24 cellular contexts compared by ENCODE assay signal in genomic region chr10:102038410-102038809, GRCh38. TPM values are rescaled to one million over a fixed set of nuclear protein-coding genes. Genes with fewer than 3 reads are reported as not detected.
DNase-seq lines count a peak whose midpoint lies in the region; ATAC-seq, FAIRE-seq and TF ChIP-seq lines count a peak whose summit lies in the region.
"Had no signal": no experiment of that assay in that cellular context is flagged by ENCODE, and none has a peak within 500 bp of the region (broad histone marks: within the 10 kb centered on the region; RNA-seq: fewer than 3 reads in every experiment).

No MANE protein-coding gene starts in this region.

- no peak for FAIRE-seq in HepG2 (lab: Jason Lieb, UNC)
- FAIRE-seq: A204.1, D721Med, G401.6, GM12891, GM18507 had no signal

- H3K4me2 ChIP-seq in HepG2 (ENCODE audit: low read depth, low read length) = no peak overlapping the region
- H3K4me2 ChIP-seq: BLaER1 treated with 17β-estradiol and CSF1 and Interleukin-3, amounts not matched to agents 10 nM and 100 nM had no signal

- peaks cover 23% of the 10 kb centered on the region for H3K79me2 ChIP-seq in HepG2 (ENCODE audit: insufficient read depth, low read length)

- H3K9me3 ChIP-seq in HepG2 (ENCODE audit: low read length) = no peaks in the 10 kb centered on the region
- H3K9me3 ChIP-seq in right lobe of liver = no peaks in the 10 kb centered on the region
- H3K9me3 ChIP-seq in gastrocnemius medialis = no peaks in the 10 kb centered on the region
- H3K9me3 ChIP-seq: Caco-2 had no signal

- H3K27ac ChIP-seq in HepG2 (ENCODE audit: extremely low read length, insufficient read depth, low read length) (no peak overlapping the region), right lobe of liver (no peak overlapping the region), gastrocnemius medialis (peak overlapping the region in 2 of 4 donors; percentile 24 to 55)
- H3K27ac ChIP-seq: BLaER1 treated with 17β-estradiol and CSF1 and Interleukin-3, amounts not matched to agents 10 nM and 100 nM; C4-2B had no signal

- peak overlapping the region; percentile 36 to 66 for H3K27ac Mint-ChIP-seq in effector memory CD8-positive, alpha-beta T cell
- H3K27ac Mint-ChIP-seq: B cell; CD4-positive, alpha-beta T cell; CD8-positive, alpha-beta T cell had no signal

- peaks cover 37% of the 10 kb centered on the region for H3K36me3 Mint-ChIP-seq in effector memory CD8-positive, alpha-beta T cell (ENCODE audit: insufficient read depth)

- H3K4me1 Mint-ChIP-seq in effector memory CD8-positive, alpha-beta T cell (ENCODE audit: low read depth in 2 of 2) = peaks cover 11 to 16% of the 10 kb centered on the region in 2 donors

- H3K36me3 ChIP-seq in HepG2 (replicated peaks in 1 of 2; ENCODE audit: control insufficient read depth in 1 of 2, insufficient read depth in 2 of 2, low read length in 2 of 2) (peaks cover 2 to 28% of the 10 kb centered on the region in 2 experiments; a peak in 4 of 5 replicates), right lobe of liver (peaks cover 0 to 12% (median 3%) of the 10 kb centered on the region in 4 donors), gastrocnemius medialis (peaks cover 0 to under 1% of the 10 kb centered on the region in 2 donors)

- ATAC-seq in HepG2 (no peak), right lobe of liver (no peak), gastrocnemius medialis (peak; percentile 56 to 66)
- ATAC-seq in effector memory CD8-positive, alpha-beta T cell (replicated peaks) = no peak
- ATAC-seq: CD8-positive, alpha-beta T cell had no signal

- no peaks in the 10 kb centered on the region for H3K27me3 Mint-ChIP-seq in effector memory CD8-positive, alpha-beta T cell
- H3K27me3 Mint-ChIP-seq: B cell; CD4-positive, alpha-beta T cell had no signal

- no peak overlapping the region for H3K9ac ChIP-seq in HepG2 (ENCODE audit: insufficient read depth, low read depth, low read length)
- H3K9ac ChIP-seq: BLaER1 treated with 17β-estradiol and CSF1 and Interleukin-3, amounts not matched to agents 10 nM and 100 nM had no signal

- TF ChIP-seq CTCF in HepG2 (CRISPR knock-in tag; IDR thresholded peaks at IDR 0.05) (no peak), right lobe of liver (IDR thresholded peaks at IDR 0.05) (no peak), gastrocnemius medialis (IDR thresholded peaks at IDR 0.05 in 4 of 5, conservative IDR thresholded peaks at IDR 0.05 in 1 of 5) (no peak)

- H3K9me3 Mint-ChIP-seq in effector memory CD8-positive, alpha-beta T cell = no peaks in the 10 kb centered on the region
- H3K9me3 Mint-ChIP-seq: CD4-positive, alpha-beta T cell; CD8-positive, alpha-beta T cell had no signal

- intact Hi-C loops in HepG2 (cut with micrococcal nuclease; ENCODE audit: unreplicated experiment) (no loop called here), right lobe of liver (cut with DNase I) (no loop called here), gastrocnemius medialis (cut with DNase I; ENCODE audit: low total_unique reads) (no loop called here)

- no peak overlapping the region for H2AFZ ChIP-seq in HepG2 (ENCODE audit: low read length)

- no peak for DNase-seq in HepG2 (ENCODE audit: low spot score)
- no peak for DNase-seq in right lobe of liver
- no peak for DNase-seq in effector memory CD8-positive, alpha-beta T cell
- DNase-seq in myocyte (ENCODE audit: low read depth) = peak; percentile 18
- DNase-seq in gastrocnemius medialis = no peak
- no peak for DNase-seq in NOMO-1 treated with dmso at 0.1 percent for 144 hours (lab: John Stamatoyannopoulos, UW; ENCODE audit: unreplicated experiment)
- DNase-seq in activated CD4-positive, alpha-beta T cell treated with anti-CD3 and anti-CD28 coated beads, Interleukin-2, amount 50 U/mL, for 4 hours = no peak
- DNase-seq in AML-193 (lab: John Stamatoyannopoulos, UW) = no peak
- DNase-seq: 8988T; ACHN; Caco-2; Calu3; CD4-positive, alpha-beta T cell; CD8-positive, alpha-beta T cell; DMS79 treated with DMSO at 0.1 percent for 48 hours; GF-D8 had no signal

- BruUV-seq in HepG2 (replicated peaks; lab: Mats Ljungman, UMichigan) = TSS peak; percentile 36

- no peak for TF ChIP-seq RAD21 in HepG2 (CRISPR knock-in tag; IDR thresholded peaks at IDR 0.05)

- CTCF ChIA-PET in HepG2 (lab: Yijun Ruan, JAX; ENCODE audit: low intra/inter-chr PET ratio, low total read pairs) = no interaction called here

- H3K4me3 ChIP-seq in HepG2 (replicated peaks in 1 of 3; ENCODE audit: insufficient read depth in 1 of 3, low read depth in 2 of 3, low read length in 3 of 3) (no peak overlapping the region), right lobe of liver (no peak overlapping the region), gastrocnemius medialis (no peak overlapping the region)
- H3K4me3 ChIP-seq: BLaER1 treated with 17β-estradiol and CSF1 and Interleukin-3, amounts not matched to agents 10 nM and 100 nM had no signal

- H3K4me1 ChIP-seq in HepG2 (ENCODE audit: insufficient read depth, low read length) (no peaks in the 10 kb centered on the region), right lobe of liver (no peaks in the 10 kb centered on the region), gastrocnemius medialis (peaks cover 56 to 65% of the 10 kb centered on the region in 2 donors)
- H3K4me1 ChIP-seq: Caco-2 had no signal

- no peaks in the 10 kb centered on the region for H3K27me3 ChIP-seq in HepG2 (ENCODE audit: control insufficient read depth in 1 of 2, insufficient read depth in 2 of 2, low read length in 2 of 2)
- H3K27me3 ChIP-seq in right lobe of liver = no peaks in the 10 kb centered on the region
- H3K27me3 ChIP-seq in gastrocnemius medialis = no peaks in the 10 kb centered on the region
- H3K27me3 ChIP-seq: BLaER1 treated with 17β-estradiol and CSF1 and Interleukin-3, amounts not matched to agents 10 nM and 100 nM had no signal

- TF ChIP-seq POLR2A in HepG2 (IDR thresholded peaks at IDR 0.05; ENCODE audit: insufficient read depth in 1 of 2, low read depth in 2 of 2, low read length in 2 of 2) (no peak), right lobe of liver (IDR thresholded peaks at IDR 0.05) (no peak), gastrocnemius medialis (IDR thresholded peaks at IDR 0.05) (no peak)

- TF ChIP-seq EP300 in HepG2 (IDR thresholded peaks at IDR 0.05; ENCODE audit: low read depth in 2 of 2, low read length in 2 of 2) (no peak), HepG2 (CRISPR knock-in tag; IDR thresholded peaks at IDR 0.05; ENCODE audit: borderline replicate concordance) (no peak)

- no peak overlapping the region for H3K4me3 Mint-ChIP-seq in effector memory CD8-positive, alpha-beta T cell
- H3K4me3 Mint-ChIP-seq: B cell; CD4-positive, alpha-beta T cell; CD8-positive, alpha-beta T cell had no signal

- no peaks in the 10 kb centered on the region; the same call in 1 of the 2 replicates for H4K20me1 ChIP-seq in HepG2 (ENCODE audit: insufficient read depth, low read length)

- POLR2A ChIA-PET in HepG2 (lab: Yijun Ruan, JAX) = interaction anchor here (1.3 kb wide), 1 partner anchor 19 kb away, joined by 4 read pairs; no protein-coding TSS in a partner anchor

- in situ Hi-C loops in HepG2 (cut with HindIII; ENCODE audit: extremely low pct_ligation_motif_present, low pct_unique_long_range_greater_than_20kb) (no loop called here), gastrocnemius medialis (cut with MboI; ENCODE audit: low sequenced_read_pairs in 4 of 4) (no loop called here)

RNA-seq across cellular contexts. Expression of gene ARMH3, which starts 17.6 kb away (rescaled TPM):
- total RNA-seq in HepG2 (2016; rRNA removed; fragmentation: Illumina TruSeq; extraction: Trizol) = 8.4 and 10.8 TPM in 2 replicates
- total RNA-seq in HepG2 (2016; cell fraction: cytosol; rRNA removed; fragmentation: Illumina TruSeq; extraction: Trizol; ENCODE audit: low read depth) = 5.0 and 5.1 TPM in 2 replicates
- total RNA-seq in HepG2 (2016; cell fraction: insoluble cytoplasmic fraction; rRNA removed; fragmentation: Illumina TruSeq; extraction: Trizol) = 7.3 and 11.0 TPM in 2 replicates
- 3.9 and 4.7 TPM in 2 replicates for total RNA-seq in HepG2 (2016; cell fraction: membrane; rRNA removed; fragmentation: Illumina TruSeq; extraction: Trizol)
- total RNA-seq in HepG2 (2016; cell fraction: nucleus; rRNA removed; fragmentation: Illumina TruSeq; extraction: Trizol) = 13.0 and 14.8 TPM in 2 replicates
- 16.7 and 16.9 TPM in 2 replicates for polyA plus RNA-seq in HepG2 (2011; rRNA removed)
- 9.7 and 11.7 TPM in 2 replicates for polyA plus RNA-seq in HepG2 (2011; cell fraction: cytosol; rRNA removed)
- 13.9 and 18.6 TPM in 2 replicates for polyA plus RNA-seq in HepG2 (2011; cell fraction: nucleus; rRNA removed)
- 10.2 and 11.0 TPM in 2 replicates for polyA plus RNA-seq in HepG2 (2012)
- polyA plus RNA-seq in HepG2 (2016; cell fraction: cytosol; fragmentation: Illumina TruSeq; extraction: Trizol; ENCODE audit: low read depth) = 2.0 and 2.3 TPM in 2 replicates
- polyA plus RNA-seq in HepG2 (2016; cell fraction: insoluble cytoplasmic fraction; fragmentation: Illumina TruSeq; extraction: Trizol; ENCODE audit: low read depth) = 11.6 and 13.7 TPM in 2 replicates
- 4.0 and 4.1 TPM in 2 replicates for polyA plus RNA-seq in HepG2 (2016; cell fraction: membrane; fragmentation: Illumina TruSeq; extraction: Trizol; ENCODE audit: low read depth)
- 17.4 and 19.1 TPM in 2 replicates for polyA plus RNA-seq in HepG2 (2016; cell fraction: nucleus; fragmentation: Illumina TruSeq; extraction: Trizol; ENCODE audit: insufficient read depth, low read depth)
- 12.6 and 18.4 TPM in 2 replicates for polyA minus RNA-seq in HepG2 (2011; rRNA and poly(A)+ RNA removed; ENCODE audit: low replicate concordance)
- 6.4 and 6.6 TPM in 2 replicates for polyA minus RNA-seq in HepG2 (2011; cell fraction: cytosol; rRNA and poly(A)+ RNA removed)
- 30.6 and 33.7 TPM in 2 replicates for polyA minus RNA-seq in HepG2 (2011; cell fraction: nucleus; rRNA and poly(A)+ RNA removed)
- total RNA-seq in right lobe of liver = 10 to 100 TPM in 4 of 6 experiments, 1 to 10 TPM in 2; 8.5 to 13.4 (median 11.6) TPM
- 7.4 and 7.6 TPM in 2 replicates for total RNA-seq in myocyte
- 14.1 TPM for polyA plus RNA-seq in myocyte (2012)
- total RNA-seq in gastrocnemius medialis = 10 to 100 TPM in 3 of 4 donors, 1 to 10 TPM in 1; 9.7 to 14.9 (median 13.4) TPM

RNA-seq across cellular contexts. Expression of gene HPS6, which starts 26.7 kb away (rescaled TPM):
- 14.9 and 15.1 TPM in 2 replicates for total RNA-seq in HepG2 (2016; rRNA removed; fragmentation: Illumina TruSeq; extraction: Trizol)
- 1.0 and 1.9 TPM in 2 replicates for total RNA-seq in HepG2 (2016; cell fraction: cytosol; rRNA removed; fragmentation: Illumina TruSeq; extraction: Trizol; ENCODE audit: low read depth)
- 14.4 and 15.1 TPM in 2 replicates for total RNA-seq in HepG2 (2016; cell fraction: insoluble cytoplasmic fraction; rRNA removed; fragmentation: Illumina TruSeq; extraction: Trizol)
- 3.8 and 4.1 TPM in 2 replicates for total RNA-seq in HepG2 (2016; cell fraction: membrane; rRNA removed; fragmentation: Illumina TruSeq; extraction: Trizol)
- total RNA-seq in HepG2 (2016; cell fraction: nucleus; rRNA removed; fragmentation: Illumina TruSeq; extraction: Trizol) = 7.6 and 8.1 TPM in 2 replicates
- 2.9 and 4.2 TPM in 2 replicates for polyA plus RNA-seq in HepG2 (2011; rRNA removed)
- 3.7 and 4.1 TPM in 2 replicates for polyA plus RNA-seq in HepG2 (2011; cell fraction: cytosol; rRNA removed)
- 3.6 TPM in 2 replicates for polyA plus RNA-seq in HepG2 (2011; cell fraction: nucleus; rRNA removed)
- polyA plus RNA-seq in HepG2 (2012) = 4.0 and 4.1 TPM in 2 replicates
- polyA plus RNA-seq in HepG2 (2016; cell fraction: cytosol; fragmentation: Illumina TruSeq; extraction: Trizol; ENCODE audit: low read depth) = 0.47 and 0.53 TPM in 2 replicates
- 9.3 and 10.5 TPM in 2 replicates for polyA plus RNA-seq in HepG2 (2016; cell fraction: insoluble cytoplasmic fraction; fragmentation: Illumina TruSeq; extraction: Trizol; ENCODE audit: low read depth)
- 0.76 and 1.3 TPM in 2 replicates for polyA plus RNA-seq in HepG2 (2016; cell fraction: membrane; fragmentation: Illumina TruSeq; extraction: Trizol; ENCODE audit: low read depth)
- polyA plus RNA-seq in HepG2 (2016; cell fraction: nucleus; fragmentation: Illumina TruSeq; extraction: Trizol; ENCODE audit: insufficient read depth, low read depth) = 5.4 and 6.0 TPM in 2 replicates
- polyA minus RNA-seq in HepG2 (2011; rRNA and poly(A)+ RNA removed; ENCODE audit: low replicate concordance) = 14.1 and 24.9 TPM in 2 replicates
- 5.7 and 6.4 TPM in 2 replicates for polyA minus RNA-seq in HepG2 (2011; cell fraction: cytosol; rRNA and poly(A)+ RNA removed)
- polyA minus RNA-seq in HepG2 (2011; cell fraction: nucleus; rRNA and poly(A)+ RNA removed) = 7.0 and 7.1 TPM in 2 replicates
- 10 to 100 TPM in 2 of 6 experiments, 1 to 10 TPM in 4; 6.6 to 11.7 (median 8.4) TPM for total RNA-seq in right lobe of liver
- 34.2 and 37.8 TPM in 2 replicates for total RNA-seq in myocyte
- 16.5 TPM for polyA plus RNA-seq in myocyte (2012)
- 10 to 100 TPM; 12.7 to 21.8 (median 19.4) TPM for total RNA-seq in gastrocnemius medialis

Comparison
In these comparisons a context has a peak if more than half of its experiments do, and no peak if none do; other contexts are left out.
1. ATAC-seq: peak in gastrocnemius medialis (2 of 2); none in HepG2 (single experiment), right lobe of liver (0 of 4) and effector memory CD8-positive, alpha-beta T cell (single experiment).